8 cellular contexts compared by ENCODE assay signal in genomic region chr3:40179016-40179415, GRCh38.
DNase-seq lines count a peak whose midpoint lies in the region; ATAC-seq and TF ChIP-seq lines count a peak whose summit lies in the region.

No MANE protein-coding gene starts in this region.

- H3K27ac Mint-ChIP-seq in activated CD4-positive, alpha-beta memory T cell treated with anti-CD3 and anti-CD28 coated beads, Interleukin-2, amount 10 ng/mL, durations not matched to agents 7 days and 5 days: no peak overlapping the region
- H3K27ac Mint-ChIP-seq in endodermal cell (no peak overlapping the region), mesothelial cell of epicardium (no peak overlapping the region)

- H3K27ac ChIP-seq in endodermal cell (ENCODE audit: low read depth, low read length): no peak overlapping the region

- no peaks in the 10 kb centered on the region for H3K27me3 Mint-ChIP-seq in activated CD4-positive, alpha-beta memory T cell treated with anti-CD3 and anti-CD28 coated beads, Interleukin-2, amount 10 ng/mL, durations not matched to agents 7 days and 5 days
- no peaks in the 10 kb centered on the region for H3K27me3 Mint-ChIP-seq in endodermal cell (ENCODE audit: insufficient read depth)
- peaks cover 4% of the 10 kb centered on the region for H3K27me3 Mint-ChIP-seq in mesothelial cell of epicardium (ENCODE audit: low read depth)

- no peak overlapping the region for H3K9ac ChIP-seq in endodermal cell (ENCODE audit: extremely low read depth, low read length, poor library complexity, severe bottlenecking)

- 35% methylated on average over 2 of the region's 3 CpGs; no CpG with 5 or more reads in 1 of the 2 experiments for WGBS in endodermal cell (ENCODE audit: insufficient coverage in 1 of 2, insufficient read length in 1 of 2), 2 experiments

- no peaks in the 10 kb centered on the region for H3K4me1 ChIP-seq in endodermal cell (ENCODE audit: control insufficient read depth, insufficient read depth, low read length)

- TF ChIP-seq CTCF in endodermal cell (conservative IDR thresholded peaks at IDR 0.05): peak; percentile 88
- peak; percentile 72 for TF ChIP-seq CTCF in mesothelial cell of epicardium (IDR thresholded peaks at IDR 0.05; ENCODE audit: unreplicated experiment)

- DNase-seq in EL: peak; percentile 67
- peak; percentile 68 to 89 for DNase-seq in NCI-H526 (lab: John Stamatoyannopoulos, UW)
- peak; percentile 58 for DNase-seq in activated CD4-positive, alpha-beta memory T cell treated with anti-CD3 and anti-CD28 coated beads, Interleukin-2, amount 10 ng/mL, durations not matched to agents 7 days and 5 days
- peak; percentile 94 for DNase-seq in endodermal cell
- peak; percentile 55 to 84 for DNase-seq in mesothelial cell of epicardium (ENCODE audit: low spot score in 2 of 2, unreplicated experiment in 2 of 2)
- peak; percentile 35 for DNase-seq in stimulated activated CD8-positive, alpha-beta memory T cell treated with anti-CD3 and anti-CD28 coated beads, Interleukin-7, amount 100 ng/mL, for 24 hours (ENCODE audit: low read depth)

- H3K27me3 ChIP-seq in endodermal cell (ENCODE audit: control insufficient read depth, insufficient read depth, low read length, poor library complexity, severe bottlenecking): no peaks in the 10 kb centered on the region

- ATAC-seq in HG02798 (IDR thresholded peaks at IDR 0.05; ENCODE audit: poor library complexity, unreplicated experiment): peak; percentile 70
- ATAC-seq in GM21526 (IDR thresholded peaks at IDR 0.05; ENCODE audit: low FRiP score, unreplicated experiment): no peak

- POLR2A ChIA-PET in activated CD4-positive, alpha-beta memory T cell treated with anti-CD3 and anti-CD28 coated beads, Interleukin-2, amount 10 ng/mL, durations not matched to agents 7 days and 5 days (lab: Charles Lee): no interaction called here

- no peak overlapping the region for H3K4me3 ChIP-seq in endodermal cell (ENCODE audit: low read length)

- no peak overlapping the region for H3K4me3 Mint-ChIP-seq in activated CD4-positive, alpha-beta memory T cell treated with anti-CD3 and anti-CD28 coated beads, Interleukin-2, amount 10 ng/mL, durations not matched to agents 7 days and 5 days
- H3K4me3 Mint-ChIP-seq in endodermal cell: no peak overlapping the region
- no peak overlapping the region for H3K4me3 Mint-ChIP-seq in mesothelial cell of epicardium

- CTCF ChIA-PET in activated CD4-positive, alpha-beta memory T cell treated with anti-CD3 and anti-CD28 coated beads, Interleukin-2, amount 10 ng/mL, durations not matched to agents 7 days and 5 days (lab: Charles Lee): interaction anchor here (1.2 to 2.3 kb wide), 5 partner anchors 9 to 35 kb away, joined by 3 to 14 read pairs (median 5); no protein-coding TSS in a partner anchor

- no peaks in the 10 kb centered on the region for H3K4me1 Mint-ChIP-seq in activated CD4-positive, alpha-beta memory T cell treated with anti-CD3 and anti-CD28 coated beads, Interleukin-2, amount 10 ng/mL, durations not matched to agents 7 days and 5 days
- H3K4me1 Mint-ChIP-seq in endodermal cell: no peaks in the 10 kb centered on the region
- H3K4me1 Mint-ChIP-seq in mesothelial cell of epicardium: no peaks in the 10 kb centered on the region

- H3K9me3 ChIP-seq in endodermal cell (ENCODE audit: control insufficient read depth, low read length): no peaks in the 10 kb centered on the region

- H3K9me3 Mint-ChIP-seq in activated CD4-positive, alpha-beta memory T cell treated with anti-CD3 and anti-CD28 coated beads, Interleukin-2, amount 10 ng/mL, durations not matched to agents 7 days and 5 days: no peaks in the 10 kb centered on the region
- H3K9me3 Mint-ChIP-seq in endodermal cell (no peaks in the 10 kb centered on the region), mesothelial cell of epicardium (peaks cover 4% of the 10 kb centered on the region)

- no peaks in the 10 kb centered on the region for H3K36me3 Mint-ChIP-seq in activated CD4-positive, alpha-beta memory T cell treated with anti-CD3 and anti-CD28 coated beads, Interleukin-2, amount 10 ng/mL, durations not matched to agents 7 days and 5 days (ENCODE audit: low read depth)
- no peaks in the 10 kb centered on the region for H3K36me3 Mint-ChIP-seq in endodermal cell (ENCODE audit: low read depth)
- no peaks in the 10 kb centered on the region for H3K36me3 Mint-ChIP-seq in mesothelial cell of epicardium

- H3K36me3 ChIP-seq in endodermal cell (ENCODE audit: control insufficient read depth, insufficient read depth, low read length): no peaks in the 10 kb centered on the region

Comparison
In these comparisons a context has a peak if more than half of its experiments do, and no peak if none do; other contexts are left out.
1. DNase-seq: peak in every context shown above with its lines; median percentile 94 in endodermal cell; 78 in NCI-H526; 70 in mesothelial cell of epicardium; 67 in EL; 58 in activated CD4-positive, alpha-beta memory T cell treated with anti-CD3 and anti-CD28 coated beads, Interleukin-2, amount 10 ng/mL, durations not matched to agents 7 days and 5 days; 35 in stimulated activated CD8-positive, alpha-beta memory T cell treated with anti-CD3 and anti-CD28 coated beads, Interleukin-7, amount 100 ng/mL, for 24 hours.